ENCODE assay signal across 22 cellular contexts in genomic region chr3:9696480-9697220, GRCh38. TPM values are rescaled to one million over a fixed set of nuclear protein-coding genes. Genes with fewer than 3 reads are reported as not detected.
DNase-seq lines count a peak whose midpoint lies in the region; ATAC-seq, FAIRE-seq and TF ChIP-seq lines count a peak whose summit lies in the region.
"Had no signal": no experiment of that assay in that cellular context is flagged by ENCODE, and none has a peak within 500 bp of the region (broad histone marks: within the 10 kb centered on the region; RNA-seq: fewer than 3 reads in every experiment).

No MANE protein-coding gene starts in this region.

- FAIRE-seq in kidney (lab: Jason Lieb, UNC), result no peak
- FAIRE-seq: GM19239 had no signal

- intact Hi-C loops in Right ventricle myocardium superior (cut with DNase I), result no loop called here
- intact Hi-C loops in cardiac septum (cut with DNase I), result no loop called here
- intact Hi-C loops in kidney (cut with DNase I), result no loop called here

- H3K4me3 ChIP-seq in kidney (ENCODE audit: low read length in 2 of 2), result no peak overlapping the region

- H3K9me3 ChIP-seq in kidney (ENCODE audit: control insufficient read depth in 1 of 2, low read length in 2 of 2), result no peaks in the 10 kb centered on the region

- H3K27ac ChIP-seq in angular gyrus (ENCODE audit: low read depth, low read length) (peak overlapping the region; percentile 24), kidney (ENCODE audit: low read depth in 2 of 2, low read length in 2 of 2) (no peak overlapping the region)

- no peak overlapping the region for H3K9ac ChIP-seq in kidney (ENCODE audit: low read length in 2 of 2)

- no peak for TF ChIP-seq CTCF in kidney (IDR thresholded peaks at IDR 0.05; ENCODE audit: borderline replicate concordance, extremely low read depth, insufficient read depth)

- DNase-seq in Right ventricle myocardium superior, result no peak
- no peak for DNase-seq in cardiac septum (ENCODE audit: low spot score)
- peak; percentile 32 for DNase-seq in kidney
- no peak for DNase-seq in activated CD4-positive, alpha-beta T cell treated with anti-CD3 and anti-CD28 coated beads for 48 hours
- no peak for DNase-seq in hypothalamus (lab: John Stamatoyannopoulos, UW)
- no peak for DNase-seq in activated gamma-delta T cell (lab: John Stamatoyannopoulos, UW)
- DNase-seq: DMS153; DND-41; Karpas-422; NCI-H1092; NCI-H1436; NCI-H187; NCI-H2081 treated with DMSO at 0.1 percent for 48 hours; NCI-H2171; NCI-H748 treated with DMSO at 0.1 percent for 48 hours; NK-92 treated with Interleukin-12 subunit alpha and Interleukin-12 subunit beta, amount 100 ng/mL, for 24 hours; PC-3 had no signal

- H3K4me1 ChIP-seq in kidney (ENCODE audit: control insufficient read depth in 1 of 2, insufficient read depth in 1 of 2, low read depth in 1 of 2, low read length in 2 of 2), result no peaks in the 10 kb centered on the region

- peaks cover 34 to 54% of the 10 kb centered on the region in 2 donors for H3K36me3 ChIP-seq in kidney (ENCODE audit: control insufficient read depth in 1 of 2, insufficient read depth in 2 of 2, low read length in 2 of 2)

- ATAC-seq in Right ventricle myocardium superior (ENCODE audit: poor library complexity), result peak; percentile 45
- ATAC-seq: HCT116, PC-3 had no signal

RNA-seq across cellular contexts. Expression of gene CPNE9, which starts 7.0 kb away (rescaled TPM):
- total RNA-seq in Right ventricle myocardium superior (not detected), cardiac septum (not detected), kidney (0.16 TPM)
- polyA plus RNA-seq in kidney (ENCODE audit: insufficient read depth, low read depth, low replicate concordance), result 0.19 TPM
- total RNA-seq: A172 had no signal
- polyA plus RNA-seq: BJ had no signal

RNA-seq across cellular contexts. Expression of gene BRPF1, which starts 34.9 kb away (rescaled TPM):
- 7.5 TPM for total RNA-seq in Right ventricle myocardium superior
- total RNA-seq in cardiac septum, result 10.6 TPM
- 22.4 TPM for total RNA-seq in kidney
- polyA plus RNA-seq in kidney (ENCODE audit: insufficient read depth, low read depth, low replicate concordance), result 6.2 TPM

RNA-seq across cellular contexts. Expression of gene MTMR14, which starts 47.3 kb away (rescaled TPM):
- 40.6 TPM for total RNA-seq in Right ventricle myocardium superior
- total RNA-seq in cardiac septum, result 27.9 TPM
- total RNA-seq in kidney, result 44.5 TPM
- polyA plus RNA-seq in kidney (ENCODE audit: insufficient read depth, low read depth, low replicate concordance), result 28.0 TPM

RNA-seq across cellular contexts. Expression of gene OGG1, which starts 53.1 kb away (rescaled TPM):
- 8.3 TPM for total RNA-seq in Right ventricle myocardium superior
- 9.6 TPM for total RNA-seq in cardiac septum
- 31.1 TPM for total RNA-seq in kidney
- 51.6 TPM for polyA plus RNA-seq in kidney (ENCODE audit: insufficient read depth, low read depth, low replicate concordance)
